1 cellular context compared by ENCODE assay signal in genomic region chr17:10649031-10649430, GRCh38.
TF ChIP-seq lines count a peak whose summit lies in the region.

No MANE protein-coding gene starts in this region.

TF ChIP-seq in IMR-90, 13 proteins besides CTCF, POLR2A, EP300 and RAD21:
- TF ChIP-seq USF2 (IDR thresholded peaks at IDR 0.05; ENCODE audit: low read depth, low read length) (no peak), NFE2L2 (IDR thresholded peaks at IDR 0.05; ENCODE audit: low read depth, low read length) (no peak), MXI1 (IDR thresholded peaks at IDR 0.05; ENCODE audit: borderline replicate concordance, low read depth, low read length) (no peak), CEBPB (IDR thresholded peaks at IDR 0.05; ENCODE audit: low read depth, low read length) (no peak), MAFK (IDR thresholded peaks at IDR 0.05; ENCODE audit: low read depth, low read length) (no peak), CHD1 (IDR thresholded peaks at IDR 0.05; ENCODE audit: low read depth, low read length) (no peak), BHLHE40 (IDR thresholded peaks at IDR 0.05; ENCODE audit: low read depth, low read length) (no peak), MAZ (IDR thresholded peaks at IDR 0.05; ENCODE audit: borderline replicate concordance, low read depth, low read length) (no peak), SMC3 (IDR thresholded peaks at IDR 0.05; ENCODE audit: low read depth, low read length) (no peak), RFX5 (IDR thresholded peaks at IDR 0.05; ENCODE audit: low read depth, low read length) (no peak), RCOR1 (IDR thresholded peaks at IDR 0.05; ENCODE audit: insufficient replicate concordance, low read length) (no peak), FOS (IDR thresholded peaks at IDR 0.05; ENCODE audit: low read depth, low read length) (no peak)
